In the genomic region with DNA sequence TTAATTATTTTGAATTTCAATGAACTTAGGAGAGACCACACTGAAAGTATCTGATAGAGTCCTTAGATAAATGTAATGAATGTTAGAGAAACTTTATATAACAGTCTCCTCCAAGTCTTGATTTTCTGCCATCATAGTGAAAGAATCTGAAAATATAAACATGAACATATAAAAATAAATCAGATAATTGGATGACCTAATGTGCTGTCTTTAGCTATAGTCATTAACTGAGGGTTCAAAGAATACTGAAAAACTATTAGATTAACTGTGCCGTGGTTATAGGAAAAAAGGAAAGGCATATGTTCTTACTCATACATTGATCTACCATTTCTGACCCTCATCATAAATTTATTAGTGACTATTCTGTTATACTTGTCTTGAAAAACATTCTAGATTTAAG, we compare ENCODE assay signal across 19 cellular contexts. TPM values are rescaled to one million over a fixed set of nuclear protein-coding genes. Genes with fewer than 3 reads are reported as not detected.
DNase-seq lines count a peak whose midpoint lies in the region; ATAC-seq, FAIRE-seq and TF ChIP-seq lines count a peak whose summit lies in the region.
"Had no signal": no experiment of that assay in that cellular context is flagged by ENCODE, and none has a peak within 500 bp of the region (broad histone marks: within the 10 kb centered on the region; RNA-seq: fewer than 3 reads in every experiment).

No MANE protein-coding gene starts in this region.

- no peak overlapping the region for H4K8ac ChIP-seq in mesendoderm (ENCODE audit: low read depth, low read length)

- H3K9me3 Mint-ChIP-seq in CD8-positive, alpha-beta memory T cell = no peaks in the 10 kb centered on the region
- no peaks in the 10 kb centered on the region for H3K9me3 Mint-ChIP-seq in mesothelial cell of epicardium
- no peaks in the 10 kb centered on the region for H3K9me3 Mint-ChIP-seq in naive thymus-derived CD4-positive, alpha-beta T cell
- H3K9me3 Mint-ChIP-seq: WTC11 had no signal

- H3K27me3 ChIP-seq in CD8-positive, alpha-beta memory T cell (ENCODE audit: insufficient read depth, low read length, poor library complexity, severe bottlenecking) = no peaks in the 10 kb centered on the region
- no peaks in the 10 kb centered on the region for H3K27me3 ChIP-seq in naive thymus-derived CD4-positive, alpha-beta T cell (ENCODE audit: control insufficient read depth in 2 of 2, insufficient read depth in 2 of 2, low read length in 2 of 2)
- no peaks in the 10 kb centered on the region for H3K27me3 ChIP-seq in mesendoderm (ENCODE audit: insufficient read depth, low read length, poor library complexity)

- no peak overlapping the region for H3K4ac ChIP-seq in mesendoderm (ENCODE audit: low read depth, low read length)

- no CpG with 5 or more reads among the region's 1 CpG for WGBS in mesendoderm (ENCODE audit: extremely low coverage, insufficient coverage, low lambda C conversion rate)

- no peaks in the 10 kb centered on the region for H3K9me3 ChIP-seq in CD8-positive, alpha-beta memory T cell (ENCODE audit: low read length)
- no peaks in the 10 kb centered on the region for H3K9me3 ChIP-seq in T-helper 17 cell (ENCODE audit: control insufficient read depth, low read length, poor library complexity, severe bottlenecking)
- H3K9me3 ChIP-seq in naive thymus-derived CD4-positive, alpha-beta T cell (ENCODE audit: control insufficient read depth in 2 of 3, low read length in 3 of 3) = no peaks in the 10 kb centered on the region
- H3K9me3 ChIP-seq: adrenal gland, HAP-1, prostate gland had no signal

- peak; percentile 16 for FAIRE-seq in GM12891 (lab: Jason Lieb, UNC)
- FAIRE-seq: colon, kidney had no signal

- ATAC-seq in T-helper 17 cell (no peak), GM21786 (IDR thresholded peaks at IDR 0.05; ENCODE audit: unreplicated experiment) (no peak)
- ATAC-seq in naive thymus-derived CD4-positive, alpha-beta T cell = no peak
- ATAC-seq: WTC11 had no signal

- peaks cover 6 to 23% of the 10 kb centered on the region in 2 donors for H3K27me3 Mint-ChIP-seq in CD8-positive, alpha-beta memory T cell
- H3K27me3 Mint-ChIP-seq in T-helper 17 cell (peaks cover 52% of the 10 kb centered on the region), mesothelial cell of epicardium (ENCODE audit: low read depth) (no peaks in the 10 kb centered on the region)
- peaks cover 26 to 39% (median 34%) of the 10 kb centered on the region in 5 donors for H3K27me3 Mint-ChIP-seq in naive thymus-derived CD4-positive, alpha-beta T cell

- H3K23ac ChIP-seq in mesendoderm (ENCODE audit: low read length) = no peak overlapping the region

- POLR2A ChIA-PET in CD8-positive, alpha-beta memory T cell (lab: Charles Lee) = no interaction called here
- POLR2A ChIA-PET in naive thymus-derived CD4-positive, alpha-beta T cell (lab: Charles Lee) = no interaction called here

- H2BK5ac ChIP-seq in mesendoderm (ENCODE audit: low read length) = no peak overlapping the region

- no peak for TF ChIP-seq CTCF in mesothelial cell of epicardium (IDR thresholded peaks at IDR 0.05; ENCODE audit: unreplicated experiment)

- H2BK120ac ChIP-seq in mesendoderm (ENCODE audit: low read depth, low read length) = no peak overlapping the region

- no peak for TF ChIP-seq POLR2A in GM12891 (IDR thresholded peaks at IDR 0.05; ENCODE audit: low read depth, low read length)

- no peak overlapping the region for H3K9ac ChIP-seq in mesendoderm (ENCODE audit: low read length)

- no peak overlapping the region for H2AK5ac ChIP-seq in mesendoderm (ENCODE audit: low read length)

- H3K4me1 Mint-ChIP-seq in CD8-positive, alpha-beta memory T cell = peaks cover 24 to 72% (median 31%) of the 10 kb centered on the region in 3 donors
- H3K4me1 Mint-ChIP-seq in T-helper 17 cell (peaks cover 8% of the 10 kb centered on the region), mesothelial cell of epicardium (peaks cover 37% of the 10 kb centered on the region)
- H3K4me1 Mint-ChIP-seq in naive thymus-derived CD4-positive, alpha-beta T cell = peaks cover 0 to 33% (median 15%) of the 10 kb centered on the region in 7 donors

- no peak overlapping the region for H3K56ac ChIP-seq in mesendoderm (ENCODE audit: low read length)

- no peaks in the 10 kb centered on the region for H3K4me1 ChIP-seq in CD8-positive, alpha-beta memory T cell (ENCODE audit: insufficient read depth, low read length)
- H3K4me1 ChIP-seq in naive thymus-derived CD4-positive, alpha-beta T cell (ENCODE audit: control insufficient read depth in 2 of 2, insufficient read depth in 2 of 2, low read length in 2 of 2) = no peaks in the 10 kb centered on the region
- no peaks in the 10 kb centered on the region for H3K4me1 ChIP-seq in mesendoderm (ENCODE audit: control insufficient read depth, low read depth, low read length)
- H3K4me1 ChIP-seq: adrenal gland, prostate gland had no signal

- no peak overlapping the region for H3K4me2 ChIP-seq in mesendoderm (ENCODE audit: low read length)

- H3K36me3 ChIP-seq in CD8-positive, alpha-beta memory T cell (ENCODE audit: insufficient read depth, low read length) = no peaks in the 10 kb centered on the region
- no peaks in the 10 kb centered on the region for H3K36me3 ChIP-seq in naive thymus-derived CD4-positive, alpha-beta T cell (ENCODE audit: control insufficient read depth in 2 of 3, insufficient read depth in 3 of 3, low read length in 3 of 3)
- no peaks in the 10 kb centered on the region for H3K36me3 ChIP-seq in mesendoderm (ENCODE audit: control insufficient read depth, insufficient read depth, low read length)
- H3K36me3 ChIP-seq: adrenal gland, HAP-1, prostate gland had no signal

- H3K18ac ChIP-seq in mesendoderm (ENCODE audit: low read length) = no peak overlapping the region

- H3K79me1 ChIP-seq in mesendoderm (ENCODE audit: low read length) = no peaks in the 10 kb centered on the region

- DNase-seq in CD8-positive, alpha-beta memory T cell = no peak
- no peak for DNase-seq in GM12891 (ENCODE audit: insufficient read length, low spot score)
- DNase-seq in T-helper 17 cell = no peak
- DNase-seq in mesothelial cell of epicardium (ENCODE audit: low spot score in 2 of 2, unreplicated experiment in 2 of 2) = no peak
- DNase-seq in naive thymus-derived CD4-positive, alpha-beta T cell = no peak
- no peak for DNase-seq in mesendoderm
- DNase-seq in NCI-H2081 (lab: John Stamatoyannopoulos, UW) = no peak
- DNase-seq: activated CD8-positive, alpha-beta memory T cell treated with anti-CD3 and anti-CD28 coated beads, Interleukin-2, amount 50 U/mL, for 48 hours; adrenal gland; KBM-7; kidney; NCI-H1417 treated with DMSO at 0.1 percent for 48 hours; NCI-H446 treated with DMSO at 0.1 percent for 48 hours had no signal

- no peaks in the 10 kb centered on the region for H3K36me3 Mint-ChIP-seq in CD8-positive, alpha-beta memory T cell
- H3K36me3 Mint-ChIP-seq in T-helper 17 cell (ENCODE audit: low read depth) (no peaks in the 10 kb centered on the region), mesothelial cell of epicardium (no peaks in the 10 kb centered on the region)
- H3K36me3 Mint-ChIP-seq in naive thymus-derived CD4-positive, alpha-beta T cell = no peaks in the 10 kb centered on the region
- H3K36me3 Mint-ChIP-seq: WTC11 had no signal

- no peaks in the 10 kb centered on the region for H3K79me2 ChIP-seq in mesendoderm (ENCODE audit: control insufficient read depth, insufficient read depth, low read length)

- H3K4me3 Mint-ChIP-seq in CD8-positive, alpha-beta memory T cell = peak overlapping the region in 5 of 7 donors; percentile 5 to 71 (median 55)
- no peak overlapping the region for H3K4me3 Mint-ChIP-seq in T-helper 17 cell
- H3K4me3 Mint-ChIP-seq in mesothelial cell of epicardium = no peak overlapping the region
- no peak overlapping the region for H3K4me3 Mint-ChIP-seq in naive thymus-derived CD4-positive, alpha-beta T cell
- H3K4me3 Mint-ChIP-seq: WTC11 had no signal

- no peak overlapping the region for H4K5ac ChIP-seq in mesendoderm (ENCODE audit: low read length)

- H3K4me3 ChIP-seq in CD8-positive, alpha-beta memory T cell (ENCODE audit: low read length) = no peak overlapping the region
- H3K4me3 ChIP-seq in naive thymus-derived CD4-positive, alpha-beta T cell (ENCODE audit: low read length) = no peak overlapping the region
- no peak overlapping the region for H3K4me3 ChIP-seq in mesendoderm (ENCODE audit: low read length)
- H3K4me3 ChIP-seq: adrenal gland, HAP-1, prostate gland had no signal

- H3K27ac Mint-ChIP-seq in CD8-positive, alpha-beta memory T cell = peak overlapping the region in 6 of 8 donors; percentile 15 to 91 (median 48)
- peak overlapping the region; percentile 63 for H3K27ac Mint-ChIP-seq in T-helper 17 cell
- peak overlapping the region; percentile 61 for H3K27ac Mint-ChIP-seq in mesothelial cell of epicardium
- H3K27ac Mint-ChIP-seq in naive thymus-derived CD4-positive, alpha-beta T cell = no peak overlapping the region
- H3K27ac Mint-ChIP-seq: WTC11 had no signal

- CTCF ChIA-PET in CD8-positive, alpha-beta memory T cell (lab: Charles Lee) = no interaction called here
- CTCF ChIA-PET in naive thymus-derived CD4-positive, alpha-beta T cell (lab: Charles Lee) = no interaction called here

- no peak overlapping the region for H2BK15ac ChIP-seq in mesendoderm (replicated peaks; ENCODE audit: low read depth)

- no peak overlapping the region for H3K27ac ChIP-seq in CD8-positive, alpha-beta memory T cell (ENCODE audit: low read depth, low read length)
- no peak overlapping the region for H3K27ac ChIP-seq in naive thymus-derived CD4-positive, alpha-beta T cell (ENCODE audit: low read depth, low read length)
- no peak overlapping the region for H3K27ac ChIP-seq in mesendoderm (ENCODE audit: low read depth, low read length)
- H3K27ac ChIP-seq: adrenal gland, C4-2B, prostate gland had no signal

- intact Hi-C loops in naive thymus-derived CD4-positive, alpha-beta T cell (cut with micrococcal nuclease) = loop anchor here in 1 of 2 donors (5.0 kb wide), 1 partner anchor 85 kb away; a partner anchor contains a TSS

TF ChIP-seq in GM12891, 5 proteins besides CTCF, POLR2A, EP300 and RAD21:
- TF ChIP-seq PAX5 (IDR thresholded peaks at IDR 0.05; ENCODE audit: insufficient read depth, low read length, severe bottlenecking) = no peak
- TF ChIP-seq SPI1 (IDR thresholded peaks at IDR 0.05; ENCODE audit: low read depth, low read length) = no peak
- no peak for TF ChIP-seq POU2F2 (IDR thresholded peaks at IDR 0.05; ENCODE audit: low read depth, low read length)
- TF ChIP-seq TAF1 (IDR thresholded peaks at IDR 0.05; ENCODE audit: low read depth, low read length) = no peak
- no peak for TF ChIP-seq POLR2AphosphoS5 (IDR thresholded peaks at IDR 0.05; ENCODE audit: low read depth, low read length)
TF ChIP-seq in GM12891: peak in this region for 0.

RNA-seq across cellular contexts. Expression of a gene that starts 47.0 kb away (rescaled TPM):
- total RNA-seq in CD8-positive, alpha-beta memory T cell = 1 to 10 TPM; 7.7 to 8.2 TPM
- 15.3 TPM for polyA plus RNA-seq in CD8-positive, alpha-beta memory T cell
- 13.0 TPM for polyA plus RNA-seq in GM12891 (2012; ENCODE audit: low read depth, missing spikeins)
- total RNA-seq in T-helper 17 cell (1 to 10 TPM; 4.1 to 5.1 TPM), mesothelial cell of epicardium (31.0 to 35.9 TPM (median 35.1 TPM) in 3 replicates)
- 1 to 10 TPM; 4.7 to 9.7 (median 6.2) TPM for total RNA-seq in naive thymus-derived CD4-positive, alpha-beta T cell
- polyA plus RNA-seq in naive thymus-derived CD4-positive, alpha-beta T cell = 10 to 100 TPM; 11.7 to 20.2 TPM
- polyA plus RNA-seq in mesendoderm (2013, experiment 1 of 2) = 12.6 TPM
- polyA plus RNA-seq in mesendoderm (2013, experiment 2 of 2) = 12.3 TPM

Comparison
In these comparisons a context has a peak if more than half of its experiments do, and no peak if none do; other contexts are left out.
1. H3K27ac Mint-ChIP-seq: peak in CD8-positive, alpha-beta memory T cell (6 of 8), T-helper 17 cell (single experiment) and mesothelial cell of epicardium (single experiment); none in naive thymus-derived CD4-positive, alpha-beta T cell (0 of 9).
2. H3K4me3 Mint-ChIP-seq: peak in CD8-positive, alpha-beta memory T cell (5 of 7); none in T-helper 17 cell (single experiment), mesothelial cell of epicardium (single experiment) and naive thymus-derived CD4-positive, alpha-beta T cell (0 of 10).